Comparison of ENCODE assay signal across 1 cellular context in the genomic region with DNA sequence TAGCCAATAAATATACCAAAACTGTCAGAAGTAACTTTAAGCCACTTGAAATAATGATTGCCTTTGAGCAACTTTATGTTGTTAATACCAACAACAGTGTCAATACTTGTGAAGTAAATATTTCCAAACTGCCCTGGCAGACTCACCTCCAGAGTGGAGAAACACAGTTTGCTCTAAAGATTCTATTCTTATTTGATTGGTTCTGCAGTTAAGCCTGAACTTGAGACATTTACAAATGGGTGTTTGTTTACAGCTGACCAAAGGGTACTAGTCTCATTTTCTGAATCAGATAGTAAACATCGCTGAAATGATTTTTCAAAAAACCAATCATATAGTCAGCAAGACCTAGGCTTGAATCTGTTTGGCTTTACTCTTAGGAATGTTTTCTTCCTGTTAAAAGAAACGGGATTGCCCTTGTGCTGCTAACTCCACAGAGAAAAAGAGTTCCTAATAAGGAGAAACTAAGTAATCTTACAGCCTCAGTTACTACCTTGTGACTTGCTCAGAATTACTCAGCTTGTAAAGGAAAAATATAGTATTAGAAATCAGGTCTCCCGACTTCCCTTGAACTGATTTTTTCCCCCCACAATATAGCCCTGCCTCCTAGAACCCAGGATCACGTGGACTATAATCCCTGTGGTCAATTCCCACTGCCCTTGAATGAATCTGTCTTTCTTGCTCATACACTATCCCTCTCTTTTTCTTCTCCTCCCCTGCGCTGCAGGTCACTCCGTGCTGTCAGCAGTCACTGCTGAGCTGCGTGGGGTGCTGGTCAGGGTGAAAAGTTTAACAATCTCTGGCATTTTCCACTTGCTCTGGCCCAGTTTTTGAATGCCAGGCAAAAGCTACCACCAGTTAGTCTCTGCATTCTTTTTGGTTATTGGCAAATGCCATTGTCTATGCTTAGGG.
A peak's percentile ranks its signal among the peaks of the same experiment; 100 is the strongest.
TF ChIP-seq lines count a peak whose summit lies in the region.

No MANE protein-coding gene starts in this region.

TF ChIP-seq in HepG2, 621 proteins besides CTCF, POLR2A, EP300 and RAD21:
- TF ChIP-seq SKI (IDR thresholded peaks at IDR 0.05; ENCODE audit: partially characterized antibody): peak; percentile 32
- no peak for TF ChIP-seq FOXJ3 (CRISPR knock-in tag; IDR thresholded peaks at IDR 0.05; ENCODE audit: borderline replicate concordance)
